ENCODE assay signal across 1 cellular context in the genomic region with DNA sequence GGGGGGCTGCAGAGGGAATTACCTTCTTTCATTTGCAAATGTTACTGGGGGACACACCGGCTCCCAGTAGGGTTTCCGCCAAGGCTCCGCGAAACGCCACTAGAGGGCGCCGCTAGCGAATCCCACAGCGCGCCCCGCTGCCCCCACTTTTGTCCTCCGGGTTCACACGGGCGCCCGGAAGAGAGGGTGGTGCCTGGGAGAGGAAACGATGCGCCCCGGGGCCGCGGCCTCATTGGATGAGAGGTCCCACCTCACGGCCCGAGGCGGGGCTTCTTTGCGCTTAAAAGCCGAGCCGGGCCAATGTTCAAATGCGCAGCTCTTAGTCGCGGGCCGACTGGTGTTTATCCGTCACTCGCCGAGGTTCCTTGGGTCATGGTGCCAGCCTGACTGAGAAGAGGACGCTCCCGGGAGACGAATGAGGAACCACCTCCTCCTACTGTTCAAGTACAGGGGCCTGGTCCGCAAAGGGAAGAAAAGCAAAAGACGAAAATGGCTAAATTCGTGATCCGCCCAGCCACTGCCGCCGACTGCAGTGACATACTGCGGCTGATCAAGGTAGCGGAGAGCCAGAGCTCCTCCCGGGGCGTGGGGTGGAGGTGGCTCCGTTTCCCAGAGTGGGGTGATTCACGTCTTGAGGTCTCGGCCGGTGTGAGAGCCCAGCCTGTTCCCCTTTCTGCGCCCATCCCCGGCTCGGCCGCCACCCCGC.
A peak's percentile ranks its signal among the peaks of the same experiment; 100 is the strongest.
TF ChIP-seq lines count a peak whose summit lies in the region.

A gene (plus strand): TSS at position 311 of the 706 bp plus-strand sequence. CDS start 179 bp downstream, at position 490.

TF ChIP-seq in K562, 482 proteins besides CTCF, POLR2A, EP300 and RAD21 (continued from another document and continues in another):
- TF ChIP-seq, protein P1, sequence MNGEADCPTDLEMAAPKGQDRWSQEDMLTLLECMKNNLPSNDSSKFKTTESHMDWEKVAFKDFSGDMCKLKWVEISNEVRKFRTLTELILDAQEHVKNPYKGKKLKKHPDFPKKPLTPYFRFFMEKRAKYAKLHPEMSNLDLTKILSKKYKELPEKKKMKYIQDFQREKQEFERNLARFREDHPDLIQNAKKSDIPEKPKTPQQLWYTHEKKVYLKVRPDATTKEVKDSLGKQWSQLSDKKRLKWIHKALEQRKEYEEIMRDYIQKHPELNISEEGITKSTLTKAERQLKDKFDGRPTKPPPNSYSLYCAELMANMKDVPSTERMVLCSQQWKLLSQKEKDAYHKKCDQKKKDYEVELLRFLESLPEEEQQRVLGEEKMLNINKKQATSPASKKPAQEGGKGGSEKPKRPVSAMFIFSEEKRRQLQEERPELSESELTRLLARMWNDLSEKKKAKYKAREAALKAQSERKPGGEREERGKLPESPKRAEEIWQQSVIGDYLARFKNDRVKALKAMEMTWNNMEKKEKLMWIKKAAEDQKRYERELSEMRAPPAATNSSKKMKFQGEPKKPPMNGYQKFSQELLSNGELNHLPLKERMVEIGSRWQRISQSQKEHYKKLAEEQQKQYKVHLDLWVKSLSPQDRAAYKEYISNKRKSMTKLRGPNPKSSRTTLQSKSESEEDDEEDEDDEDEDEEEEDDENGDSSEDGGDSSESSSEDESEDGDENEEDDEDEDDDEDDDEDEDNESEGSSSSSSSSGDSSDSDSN (IDR thresholded peaks at IDR 0.05; ENCODE audit: borderline replicate concordance in 1 of 2, low read depth in 2 of 2, low read length in 2 of 2), result peak in 1 of 2 experiments; percentile 68; a peak in 2 of 4 replicates
- TF ChIP-seq, protein P2, sequence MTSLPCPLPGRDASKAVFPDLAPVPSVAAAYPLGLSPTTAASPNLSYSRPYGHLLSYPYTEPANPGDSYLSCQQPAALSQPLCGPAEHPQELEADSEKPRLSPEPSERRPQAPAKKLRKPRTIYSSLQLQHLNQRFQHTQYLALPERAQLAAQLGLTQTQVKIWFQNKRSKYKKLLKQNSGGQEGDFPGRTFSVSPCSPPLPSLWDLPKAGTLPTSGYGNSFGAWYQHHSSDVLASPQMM (CRISPR knock-in tag; IDR thresholded peaks at IDR 0.05), result no peak
- TF ChIP-seq PTBP1 (IDR thresholded peaks at IDR 0.05; ENCODE audit: low read depth, low read length) (no peak), KLF1 (tag; IDR thresholded peaks at IDR 0.05) (peak; percentile 46; the same call in 1 of the 2 replicates), FOXP1 (CRISPR knock-in tag; IDR thresholded peaks at IDR 0.05) (0 out of 2 replicates have a peak, but pooled peaks have one; percentile 66), KDM5B (IDR thresholded peaks at IDR 0.05; ENCODE audit: insufficient replicate concordance, low read depth, low read length) (peak; percentile 100), CEBPB (tag; IDR thresholded peaks at IDR 0.05) (no peak), ARNT (IDR thresholded peaks at IDR 0.05) (peak in 1 of 2 experiments; percentile 62; a peak in 1 of 4 replicates), SP1 (CRISPR knock-in tag; IDR thresholded peaks at IDR 0.05) (peak; percentile 86), ARID1B (IDR thresholded peaks at IDR 0.05) (0 out of 2 replicates have a peak, but pooled peaks have one; percentile 19), TAF15 (IDR thresholded peaks at IDR 0.05; ENCODE audit: low read depth, low read length) (no peak), NR2C2 (CRISPR knock-in tag; IDR thresholded peaks at IDR 0.05) (no peak; the same call in 1 of the 2 replicates), NR2C2 (tag; IDR thresholded peaks at IDR 0.05) (peak; percentile 75), NCOA2 (IDR thresholded peaks at IDR 0.05; ENCODE audit: partially characterized antibody in 2 of 2) (no peak), ZNF146 (CRISPR knock-in tag; IDR thresholded peaks at IDR 0.05; ENCODE audit: unreplicated experiment) (no peak), HLTF (IDR thresholded peaks at IDR 0.05) (0 out of 2 replicates have a peak, but pooled peaks have one; percentile 51), KDM4B (IDR thresholded peaks at IDR 0.05; ENCODE audit: borderline replicate concordance in 2 of 2, low read depth in 1 of 2) (no peak), CCNT2 (IDR thresholded peaks at IDR 0.05; ENCODE audit: borderline replicate concordance, extremely low read depth, insufficient read length, low read depth, low read length) (no peak), GABPB1 (CRISPR knock-in tag; IDR thresholded peaks at IDR 0.05) (peak; percentile 78), MBD2 (IDR thresholded peaks at IDR 0.05; ENCODE audit: borderline replicate concordance, low read depth) (peak; percentile 85), RFX7 (CRISPR knock-in tag; IDR thresholded peaks at IDR 0.05) (no peak), TEAD4 (IDR thresholded peaks at IDR 0.05; ENCODE audit: low read length) (peak; percentile 27; the same call in 1 of the 2 replicates), TEAD4 (CRISPR knock-in tag; IDR thresholded peaks at IDR 0.05; ENCODE audit: borderline replicate concordance) (no peak), BCOR (IDR thresholded peaks at IDR 0.05) (0 out of 2 replicates have a peak, but pooled peaks have one; percentile 30), ZZZ3 (IDR thresholded peaks at IDR 0.05) (no peak), NFXL1 (CRISPR knock-in tag; IDR thresholded peaks at IDR 0.05) (no peak)
- TF ChIP-seq, protein P3, sequence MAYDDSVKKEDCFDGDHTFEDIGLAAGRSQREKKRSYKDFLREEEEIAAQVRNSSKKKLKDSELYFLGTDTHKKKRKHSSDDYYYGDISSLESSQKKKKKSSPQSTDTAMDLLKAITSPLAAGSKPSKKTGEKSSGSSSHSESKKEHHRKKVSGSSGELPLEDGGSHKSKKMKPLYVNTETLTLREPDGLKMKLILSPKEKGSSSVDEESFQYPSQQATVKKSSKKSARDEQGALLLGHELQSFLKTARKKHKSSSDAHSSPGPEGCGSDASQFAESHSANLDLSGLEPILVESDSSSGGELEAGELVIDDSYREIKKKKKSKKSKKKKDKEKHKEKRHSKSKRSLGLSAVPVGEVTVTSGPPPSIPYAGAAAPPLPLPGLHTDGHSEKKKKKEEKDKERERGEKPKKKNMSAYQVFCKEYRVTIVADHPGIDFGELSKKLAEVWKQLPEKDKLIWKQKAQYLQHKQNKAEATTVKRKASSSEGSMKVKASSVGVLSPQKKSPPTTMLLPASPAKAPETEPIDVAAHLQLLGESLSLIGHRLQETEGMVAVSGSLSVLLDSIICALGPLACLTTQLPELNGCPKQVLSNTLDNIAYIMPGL (CRISPR knock-in tag; IDR thresholded peaks at IDR 0.05), result 0 out of 2 replicates have a peak, but pooled peaks have one; percentile 38
- TF ChIP-seq, protein P4, sequence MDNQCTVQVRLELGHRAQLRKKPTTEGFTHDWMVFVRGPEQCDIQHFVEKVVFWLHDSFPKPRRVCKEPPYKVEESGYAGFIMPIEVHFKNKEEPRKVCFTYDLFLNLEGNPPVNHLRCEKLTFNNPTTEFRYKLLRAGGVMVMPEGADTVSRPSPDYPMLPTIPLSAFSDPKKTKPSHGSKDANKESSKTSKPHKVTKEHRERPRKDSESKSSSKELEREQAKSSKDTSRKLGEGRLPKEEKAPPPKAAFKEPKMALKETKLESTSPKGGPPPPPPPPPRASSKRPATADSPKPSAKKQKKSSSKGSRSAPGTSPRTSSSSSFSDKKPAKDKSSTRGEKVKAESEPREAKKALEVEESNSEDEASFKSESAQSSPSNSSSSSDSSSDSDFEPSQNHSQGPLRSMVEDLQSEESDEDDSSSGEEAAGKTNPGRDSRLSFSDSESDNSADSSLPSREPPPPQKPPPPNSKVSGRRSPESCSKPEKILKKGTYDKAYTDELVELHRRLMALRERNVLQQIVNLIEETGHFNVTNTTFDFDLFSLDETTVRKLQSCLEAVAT (IDR thresholded peaks at IDR 0.05), result peak; percentile 95 to 97
- TF ChIP-seq, protein P5, sequence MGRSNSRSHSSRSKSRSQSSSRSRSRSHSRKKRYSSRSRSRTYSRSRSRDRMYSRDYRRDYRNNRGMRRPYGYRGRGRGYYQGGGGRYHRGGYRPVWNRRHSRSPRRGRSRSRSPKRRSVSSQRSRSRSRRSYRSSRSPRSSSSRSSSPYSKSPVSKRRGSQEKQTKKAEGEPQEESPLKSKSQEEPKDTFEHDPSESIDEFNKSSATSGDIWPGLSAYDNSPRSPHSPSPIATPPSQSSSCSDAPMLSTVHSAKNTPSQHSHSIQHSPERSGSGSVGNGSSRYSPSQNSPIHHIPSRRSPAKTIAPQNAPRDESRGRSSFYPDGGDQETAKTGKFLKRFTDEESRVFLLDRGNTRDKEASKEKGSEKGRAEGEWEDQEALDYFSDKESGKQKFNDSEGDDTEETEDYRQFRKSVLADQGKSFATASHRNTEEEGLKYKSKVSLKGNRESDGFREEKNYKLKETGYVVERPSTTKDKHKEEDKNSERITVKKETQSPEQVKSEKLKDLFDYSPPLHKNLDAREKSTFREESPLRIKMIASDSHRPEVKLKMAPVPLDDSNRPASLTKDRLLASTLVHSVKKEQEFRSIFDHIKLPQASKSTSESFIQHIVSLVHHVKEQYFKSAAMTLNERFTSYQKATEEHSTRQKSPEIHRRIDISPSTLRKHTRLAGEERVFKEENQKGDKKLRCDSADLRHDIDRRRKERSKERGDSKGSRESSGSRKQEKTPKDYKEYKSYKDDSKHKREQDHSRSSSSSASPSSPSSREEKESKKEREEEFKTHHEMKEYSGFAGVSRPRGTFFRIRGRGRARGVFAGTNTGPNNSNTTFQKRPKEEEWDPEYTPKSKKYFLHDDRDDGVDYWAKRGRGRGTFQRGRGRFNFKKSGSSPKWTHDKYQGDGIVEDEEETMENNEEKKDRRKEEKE (IDR thresholded peaks at IDR 0.05; ENCODE audit: borderline replicate concordance in 1 of 2, control insufficient read depth in 1 of 2, low read depth in 2 of 2, low read length in 1 of 2), result 0 out of 4 replicates have a peak, but pooled peaks of 1 of the 2 experiments have one; percentile 0
- TF ChIP-seq, protein P6, sequence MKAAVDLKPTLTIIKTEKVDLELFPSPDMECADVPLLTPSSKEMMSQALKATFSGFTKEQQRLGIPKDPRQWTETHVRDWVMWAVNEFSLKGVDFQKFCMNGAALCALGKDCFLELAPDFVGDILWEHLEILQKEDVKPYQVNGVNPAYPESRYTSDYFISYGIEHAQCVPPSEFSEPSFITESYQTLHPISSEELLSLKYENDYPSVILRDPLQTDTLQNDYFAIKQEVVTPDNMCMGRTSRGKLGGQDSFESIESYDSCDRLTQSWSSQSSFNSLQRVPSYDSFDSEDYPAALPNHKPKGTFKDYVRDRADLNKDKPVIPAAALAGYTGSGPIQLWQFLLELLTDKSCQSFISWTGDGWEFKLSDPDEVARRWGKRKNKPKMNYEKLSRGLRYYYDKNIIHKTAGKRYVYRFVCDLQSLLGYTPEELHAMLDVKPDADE (conservative IDR thresholded peaks at IDR 0.05; ENCODE audit: control insufficient read depth, low read depth, low read length), result 0 out of 2 replicates have a peak, but pooled peaks have one; percentile 46
- TF ChIP-seq, protein P7, sequence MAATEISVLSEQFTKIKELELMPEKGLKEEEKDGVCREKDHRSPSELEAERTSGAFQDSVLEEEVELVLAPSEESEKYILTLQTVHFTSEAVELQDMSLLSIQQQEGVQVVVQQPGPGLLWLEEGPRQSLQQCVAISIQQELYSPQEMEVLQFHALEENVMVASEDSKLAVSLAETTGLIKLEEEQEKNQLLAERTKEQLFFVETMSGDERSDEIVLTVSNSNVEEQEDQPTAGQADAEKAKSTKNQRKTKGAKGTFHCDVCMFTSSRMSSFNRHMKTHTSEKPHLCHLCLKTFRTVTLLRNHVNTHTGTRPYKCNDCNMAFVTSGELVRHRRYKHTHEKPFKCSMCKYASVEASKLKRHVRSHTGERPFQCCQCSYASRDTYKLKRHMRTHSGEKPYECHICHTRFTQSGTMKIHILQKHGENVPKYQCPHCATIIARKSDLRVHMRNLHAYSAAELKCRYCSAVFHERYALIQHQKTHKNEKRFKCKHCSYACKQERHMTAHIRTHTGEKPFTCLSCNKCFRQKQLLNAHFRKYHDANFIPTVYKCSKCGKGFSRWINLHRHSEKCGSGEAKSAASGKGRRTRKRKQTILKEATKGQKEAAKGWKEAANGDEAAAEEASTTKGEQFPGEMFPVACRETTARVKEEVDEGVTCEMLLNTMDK (IDR thresholded peaks at IDR 0.05; ENCODE audit: borderline replicate concordance, insufficient read depth, low read depth, low read length, poor library complexity, severe bottlenecking), result peak; percentile 26
- TF ChIP-seq, protein P8, sequence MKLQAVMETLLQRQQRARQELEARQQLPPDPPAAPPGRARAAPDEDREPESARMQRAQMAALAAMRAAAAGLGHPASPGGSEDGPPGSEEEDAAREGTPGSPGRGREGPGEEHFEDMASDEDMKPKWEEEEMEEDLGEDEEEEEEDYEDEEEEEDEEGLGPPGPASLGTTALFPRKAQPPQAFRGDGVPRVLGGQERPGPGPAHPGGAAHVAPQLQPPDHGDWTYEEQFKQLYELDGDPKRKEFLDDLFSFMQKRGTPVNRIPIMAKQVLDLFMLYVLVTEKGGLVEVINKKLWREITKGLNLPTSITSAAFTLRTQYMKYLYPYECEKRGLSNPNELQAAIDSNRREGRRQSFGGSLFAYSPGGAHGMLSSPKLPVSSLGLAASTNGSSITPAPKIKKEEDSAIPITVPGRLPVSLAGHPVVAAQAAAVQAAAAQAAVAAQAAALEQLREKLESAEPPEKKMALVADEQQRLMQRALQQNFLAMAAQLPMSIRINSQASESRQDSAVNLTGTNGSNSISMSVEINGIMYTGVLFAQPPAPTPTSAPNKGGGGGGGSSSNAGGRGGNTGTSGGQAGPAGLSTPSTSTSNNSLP (IDR thresholded peaks at IDR 0.05; ENCODE audit: borderline replicate concordance, low read depth, low read length), result no peak
- TF ChIP-seq, protein P9, sequence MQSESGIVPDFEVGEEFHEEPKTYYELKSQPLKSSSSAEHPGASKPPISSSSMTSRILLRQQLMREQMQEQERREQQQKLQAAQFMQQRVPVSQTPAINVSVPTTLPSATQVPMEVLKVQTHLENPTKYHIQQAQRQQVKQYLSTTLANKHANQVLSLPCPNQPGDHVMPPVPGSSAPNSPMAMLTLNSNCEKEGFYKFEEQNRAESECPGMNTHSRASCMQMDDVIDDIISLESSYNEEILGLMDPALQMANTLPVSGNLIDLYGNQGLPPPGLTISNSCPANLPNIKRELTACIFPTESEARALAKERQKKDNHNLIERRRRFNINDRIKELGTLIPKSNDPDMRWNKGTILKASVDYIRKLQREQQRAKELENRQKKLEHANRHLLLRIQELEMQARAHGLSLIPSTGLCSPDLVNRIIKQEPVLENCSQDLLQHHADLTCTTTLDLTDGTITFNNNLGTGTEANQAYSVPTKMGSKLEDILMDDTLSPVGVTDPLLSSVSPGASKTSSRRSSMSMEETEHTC (IDR thresholded peaks at IDR 0.05), result no peak
